ENCODE assay signal across 1 cellular context in the genomic region with DNA sequence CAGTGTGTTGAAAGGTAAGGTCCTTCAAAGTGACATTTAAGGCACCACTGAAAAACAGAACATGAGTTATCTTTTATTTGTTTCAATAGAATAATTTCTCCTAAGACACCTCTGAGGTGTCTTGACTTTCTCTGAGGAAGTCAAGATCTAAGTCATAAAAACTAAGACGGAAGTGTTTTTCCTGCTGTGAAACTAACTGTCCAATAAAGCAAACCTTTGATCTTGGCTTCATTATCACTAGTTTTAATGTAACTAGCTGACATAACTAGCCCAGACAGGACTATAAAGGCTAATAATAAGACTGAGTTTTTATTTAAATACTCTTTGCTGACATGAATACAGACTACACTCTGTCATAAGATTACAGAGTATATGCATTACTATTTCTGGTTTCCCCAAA.
TF ChIP-seq lines count a peak whose summit lies in the region.

No MANE protein-coding gene starts in this region.

TF ChIP-seq in GM23338, 12 proteins besides CTCF, POLR2A, EP300 and RAD21:
- TF ChIP-seq, protein P1, sequence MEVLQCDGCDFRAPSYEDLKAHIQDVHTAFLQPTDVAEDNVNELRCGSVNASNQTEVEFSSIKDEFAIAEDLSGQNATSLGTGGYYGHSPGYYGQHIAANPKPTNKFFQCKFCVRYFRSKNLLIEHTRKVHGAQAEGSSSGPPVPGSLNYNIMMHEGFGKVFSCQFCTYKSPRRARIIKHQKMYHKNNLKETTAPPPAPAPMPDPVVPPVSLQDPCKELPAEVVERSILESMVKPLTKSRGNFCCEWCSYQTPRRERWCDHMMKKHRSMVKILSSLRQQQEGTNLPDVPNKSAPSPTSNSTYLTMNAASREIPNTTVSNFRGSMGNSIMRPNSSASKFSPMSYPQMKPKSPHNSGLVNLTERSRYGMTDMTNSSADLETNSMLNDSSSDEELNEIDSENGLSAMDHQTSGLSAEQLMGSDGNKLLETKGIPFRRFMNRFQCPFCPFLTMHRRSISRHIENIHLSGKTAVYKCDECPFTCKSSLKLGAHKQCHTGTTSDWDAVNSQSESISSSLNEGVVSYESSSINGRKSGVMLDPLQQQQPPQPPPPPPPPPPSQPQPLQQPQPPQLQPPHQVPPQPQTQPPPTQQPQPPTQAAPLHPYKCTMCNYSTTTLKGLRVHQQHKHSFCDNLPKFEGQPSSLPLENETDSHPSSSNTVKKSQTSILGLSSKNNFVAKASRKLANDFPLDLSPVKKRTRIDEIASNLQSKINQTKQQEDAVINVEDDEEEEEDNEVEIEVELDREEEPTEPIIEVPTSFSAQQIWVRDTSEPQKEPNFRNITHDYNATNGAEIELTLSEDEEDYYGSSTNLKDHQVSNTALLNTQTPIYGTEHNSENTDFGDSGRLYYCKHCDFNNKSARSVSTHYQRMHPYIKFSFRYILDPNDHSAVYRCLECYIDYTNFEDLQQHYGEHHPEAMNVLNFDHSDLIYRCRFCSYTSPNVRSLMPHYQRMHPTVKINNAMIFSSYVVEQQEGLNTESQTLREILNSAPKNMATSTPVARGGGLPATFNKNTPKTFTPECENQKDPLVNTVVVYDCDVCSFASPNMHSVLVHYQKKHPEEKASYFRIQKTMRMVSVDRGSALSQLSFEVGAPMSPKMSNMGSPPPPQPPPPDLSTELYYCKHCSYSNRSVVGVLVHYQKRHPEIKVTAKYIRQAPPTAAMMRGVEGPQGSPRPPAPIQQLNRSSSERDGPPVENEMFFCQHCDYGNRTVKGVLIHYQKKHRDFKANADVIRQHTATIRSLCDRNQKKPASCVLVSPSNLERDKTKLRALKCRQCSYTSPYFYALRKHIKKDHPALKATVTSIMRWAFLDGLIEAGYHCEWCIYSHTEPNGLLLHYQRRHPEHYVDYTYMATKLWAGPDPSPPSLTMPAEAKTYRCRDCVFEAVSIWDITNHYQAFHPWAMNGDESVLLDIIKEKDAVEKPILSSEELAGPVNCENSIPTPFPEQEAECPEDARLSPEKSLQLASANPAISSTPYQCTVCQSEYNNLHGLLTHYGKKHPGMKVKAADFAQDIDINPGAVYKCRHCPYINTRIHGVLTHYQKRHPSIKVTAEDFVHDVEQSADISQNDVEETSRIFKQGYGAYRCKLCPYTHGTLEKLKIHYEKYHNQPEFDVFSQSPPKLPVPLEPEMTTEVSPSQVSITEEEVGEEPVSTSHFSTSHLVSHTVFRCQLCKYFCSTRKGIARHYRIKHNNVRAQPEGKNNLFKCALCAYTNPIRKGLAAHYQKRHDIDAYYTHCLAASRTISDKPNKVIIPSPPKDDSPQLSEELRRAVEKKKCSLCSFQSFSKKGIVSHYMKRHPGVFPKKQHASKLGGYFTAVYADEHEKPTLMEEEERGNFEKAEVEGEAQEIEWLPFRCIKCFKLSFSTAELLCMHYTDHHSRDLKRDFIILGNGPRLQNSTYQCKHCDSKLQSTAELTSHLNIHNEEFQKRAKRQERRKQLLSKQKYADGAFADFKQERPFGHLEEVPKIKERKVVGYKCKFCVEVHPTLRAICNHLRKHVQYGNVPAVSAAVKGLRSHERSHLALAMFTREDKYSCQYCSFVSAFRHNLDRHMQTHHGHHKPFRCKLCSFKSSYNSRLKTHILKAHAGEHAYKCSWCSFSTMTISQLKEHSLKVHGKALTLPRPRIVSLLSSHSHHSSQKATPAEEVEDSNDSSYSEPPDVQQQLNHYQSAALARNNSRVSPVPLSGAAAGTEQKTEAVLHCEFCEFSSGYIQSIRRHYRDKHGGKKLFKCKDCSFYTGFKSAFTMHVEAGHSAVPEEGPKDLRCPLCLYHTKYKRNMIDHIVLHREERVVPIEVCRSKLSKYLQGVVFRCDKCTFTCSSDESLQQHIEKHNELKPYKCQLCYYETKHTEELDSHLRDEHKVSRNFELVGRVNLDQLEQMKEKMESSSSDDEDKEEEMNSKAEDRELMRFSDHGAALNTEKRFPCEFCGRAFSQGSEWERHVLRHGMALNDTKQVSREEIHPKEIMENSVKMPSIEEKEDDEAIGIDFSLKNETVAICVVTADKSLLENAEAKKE (CRISPR knock-in tag; IDR thresholded peaks at IDR 0.05), result no peak
- TF ChIP-seq EZH2 (IDR thresholded peaks at IDR 0.05; ENCODE audit: low read depth, unreplicated experiment), result no peak
